Comparison of ENCODE assay signal across 7 cellular contexts in the genomic region with DNA sequence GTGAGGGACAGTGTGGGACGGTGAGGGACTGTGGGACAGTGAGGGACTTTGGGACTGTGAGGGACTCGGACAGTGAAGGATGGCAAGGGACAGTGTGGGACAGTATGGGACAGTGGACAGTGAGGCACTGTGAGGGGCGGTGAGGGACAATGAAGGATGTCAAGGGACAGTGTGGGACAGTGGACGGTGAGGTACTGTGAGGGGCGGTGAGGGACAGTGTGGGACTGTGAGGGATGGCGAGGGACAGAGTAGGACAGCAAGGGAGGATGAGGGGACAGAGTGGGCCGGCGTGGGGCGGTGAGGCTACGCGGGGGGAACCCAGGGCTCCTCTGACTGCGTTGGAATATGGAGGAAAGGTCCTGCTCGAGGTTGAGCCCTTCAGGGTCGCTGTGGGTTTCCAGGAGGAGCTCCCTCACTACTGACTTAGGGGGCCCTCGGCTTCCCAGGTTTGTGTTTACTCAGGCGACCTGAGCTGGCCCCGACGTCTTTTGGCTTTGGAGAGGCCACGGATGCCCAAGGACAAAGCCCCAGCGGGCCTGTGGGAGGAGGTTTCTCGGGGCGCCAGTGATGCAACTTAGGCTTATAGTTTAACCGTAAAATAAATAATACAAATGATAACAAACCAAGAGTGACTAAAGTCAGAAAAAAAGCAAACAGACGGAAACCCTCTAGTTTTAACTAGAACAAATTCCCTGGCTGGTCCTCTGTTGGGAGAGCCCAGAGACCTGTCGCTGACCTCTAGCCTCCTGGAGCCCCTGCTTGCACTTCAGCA. TPM values are rescaled to one million over a fixed set of nuclear protein-coding genes. Genes with fewer than 3 reads are reported as not detected.
DNase-seq lines count a peak whose midpoint lies in the region; TF ChIP-seq lines count a peak whose summit lies in the region.

No MANE protein-coding gene starts in this region.

- peak overlapping the region; percentile 71 for H3K4me3 ChIP-seq in brain microvascular endothelial cell (ENCODE audit: low read depth, low read length)

- H3K36me3 ChIP-seq in brain microvascular endothelial cell (replicated peaks), result peaks cover 3% of the 10 kb centered on the region

- peak overlapping the region; percentile 97 for H3K27ac ChIP-seq in brain microvascular endothelial cell
- peak overlapping the region; percentile 95 for H3K27ac ChIP-seq in temporal lobe (ENCODE audit: low read depth, low read length)

- no peak for TF ChIP-seq CTCF in brain microvascular endothelial cell (IDR thresholded peaks at IDR 0.05; ENCODE audit: low read depth, low read length, missing control alignments)

- DNase-seq in HuH-7 (ENCODE audit: low spot score) (peak; percentile 71), brain microvascular endothelial cell (peak; percentile 73), left kidney (ENCODE audit: low read depth, low spot score) (peak; percentile 33), MV-4-11 (lab: John Stamatoyannopoulos, UW) (no peak), DMS79 treated with DMSO at 0.1 percent for 48 hours (lab: John Stamatoyannopoulos, UW) (no peak)
- DNase-seq in NK-92 treated with Interleukin-12 subunit alpha and Interleukin-12 subunit beta, amount 100 ng/mL, for 24 hours (lab: John Stamatoyannopoulos, UW), result no peak

- no peaks in the 10 kb centered on the region for H3K27me3 ChIP-seq in brain microvascular endothelial cell (replicated peaks)

- in situ Hi-C loops in brain microvascular endothelial cell (cut with HindIII; ENCODE audit: low pct_ligation_motif_present, low sequenced_read_pairs), result no loop called here

RNA-seq across cellular contexts. Expression of gene ERRFI1, which starts 1.1 kb away (rescaled TPM):
- total RNA-seq in temporal lobe, result 10.3 TPM

Comparison
In these comparisons a context has a peak if more than half of its experiments do, and no peak if none do; other contexts are left out.
1. DNase-seq: peak in HuH-7 (single experiment), brain microvascular endothelial cell (single experiment) and left kidney (single experiment); none in MV-4-11 (single experiment), DMS79 treated with DMSO at 0.1 percent for 48 hours (single experiment) and NK-92 treated with Interleukin-12 subunit alpha and Interleukin-12 subunit beta, amount 100 ng/mL, for 24 hours (single experiment).